In the genomic region with DNA sequence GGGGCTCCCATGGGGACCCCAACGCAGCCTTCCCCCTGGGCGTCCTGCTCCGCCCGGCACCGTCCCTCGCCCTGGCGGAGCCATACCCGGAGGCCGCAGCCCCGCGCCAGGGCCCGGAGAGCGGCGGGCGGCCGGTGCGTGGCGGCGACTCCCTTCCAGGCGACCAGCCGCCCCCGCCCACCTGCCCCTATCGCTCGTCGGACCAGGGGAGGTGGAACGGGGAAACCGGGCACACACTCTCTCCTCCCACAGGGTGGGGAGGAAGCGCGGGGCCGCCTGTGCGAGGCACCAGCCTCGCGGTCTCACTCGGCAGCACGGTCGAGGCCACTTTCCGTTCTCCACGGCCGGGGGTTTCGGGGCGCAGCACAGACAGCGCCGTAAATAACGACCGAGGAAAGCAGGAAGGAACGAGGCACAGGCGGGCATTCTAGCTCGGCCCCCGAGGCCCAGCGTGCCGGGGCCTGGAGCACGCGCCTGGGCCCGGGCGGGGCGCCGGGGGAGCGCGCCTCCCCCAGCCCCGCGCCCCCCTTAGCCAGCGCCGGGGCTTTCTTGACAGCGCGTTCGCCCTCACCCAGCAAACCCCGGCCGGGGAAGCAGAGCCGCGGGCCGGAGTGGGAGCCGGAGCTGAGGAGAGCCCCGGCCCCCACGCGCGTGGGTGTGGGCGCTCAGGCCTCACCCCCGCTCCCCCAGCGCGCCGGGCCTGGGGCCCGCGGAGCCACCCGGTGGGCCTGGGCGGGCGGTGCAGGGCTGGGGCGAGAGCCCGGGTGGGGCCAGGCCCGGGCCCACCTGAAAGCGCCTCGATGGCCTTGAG, we compare ENCODE assay signal across 8 cellular contexts. TPM values are rescaled to one million over a fixed set of nuclear protein-coding genes. Genes with fewer than 3 reads are reported as not detected.
A peak's percentile ranks its signal among the peaks of the same experiment; 100 is the strongest.
DNase-seq lines count a peak whose midpoint lies in the region; ATAC-seq and TF ChIP-seq lines count a peak whose summit lies in the region.

No MANE protein-coding gene starts in this region.

- no peak overlapping the region for H2BK15ac ChIP-seq in mesendoderm (replicated peaks; ENCODE audit: low read depth)

- peaks cover 52% of the 10 kb centered on the region for H3K4me1 Mint-ChIP-seq in chondrocyte (ENCODE audit: low read depth)

- DNase-seq in SJCRH30 (peak; percentile 67 to 74), chondrocyte (ENCODE audit: low spot score) (no peak), mesendoderm (peak; percentile 46), NCI-H2196 treated with DMSO at 0.1 percent for 48 hours (lab: John Stamatoyannopoulos, UW; ENCODE audit: unreplicated experiment) (no peak), MV-4-11 (lab: John Stamatoyannopoulos, UW) (no peak), NCI-H128 (lab: John Stamatoyannopoulos, UW; ENCODE audit: unreplicated experiment) (no peak)

- WGBS in mesendoderm (ENCODE audit: extremely low coverage, insufficient coverage, low lambda C conversion rate), result no CpG with 5 or more reads among the region's 91 CpGs

- peak overlapping the region; percentile 24 for H2AK5ac ChIP-seq in mesendoderm (ENCODE audit: low read length)

- H3K56ac ChIP-seq in mesendoderm (ENCODE audit: low read length), result peak overlapping the region; percentile 97

- ATAC-seq in GM19035 (IDR thresholded peaks at IDR 0.05; ENCODE audit: unreplicated experiment), result peak; percentile 13

- peak overlapping the region in 10 of 11 experiments; percentile 4 to 37 (median 28); a peak in 11 of 22 replicates for H3K9ac ChIP-seq in BLaER1 treated with 17β-estradiol and CSF1 and Interleukin-3, amounts not matched to agents 10 nM and 100 nM
- peak overlapping the region; percentile 97 for H3K9ac ChIP-seq in mesendoderm (ENCODE audit: low read length)

- H3K79me1 ChIP-seq in mesendoderm (ENCODE audit: low read length), result peaks cover 6% of the 10 kb centered on the region

- TF ChIP-seq CTCF in chondrocyte (IDR thresholded peaks at IDR 0.05), result peak; percentile 45

- no peaks in the 10 kb centered on the region for H3K9me3 Mint-ChIP-seq in chondrocyte (ENCODE audit: low read depth)

- H3K4me1 ChIP-seq in BLaER1 treated with 17β-estradiol and CSF1 and Interleukin-3, amounts not matched to agents 10 nM and 100 nM, result peaks cover 34 to 51% (median 38%) of the 10 kb centered on the region in 10 experiments
- peaks cover 14% of the 10 kb centered on the region; the same call in 1 of the 2 replicates for H3K4me1 ChIP-seq in SJCRH30
- H3K4me1 ChIP-seq in mesendoderm (ENCODE audit: control insufficient read depth, low read depth, low read length), result peaks cover 6% of the 10 kb centered on the region

- H4K5ac ChIP-seq in mesendoderm (ENCODE audit: low read length), result no peak overlapping the region

- H3K4me3 ChIP-seq in BLaER1 treated with 17β-estradiol and CSF1 and Interleukin-3, amounts not matched to agents 10 nM and 100 nM, result peak overlapping the region; percentile 23 to 64 (median 51); a peak in 19 of 20 replicates
- peak overlapping the region; percentile 87 for H3K4me3 ChIP-seq in SJCRH30
- H3K4me3 ChIP-seq in mesendoderm (ENCODE audit: low read length), result peak overlapping the region; percentile 82

- H3K4ac ChIP-seq in mesendoderm (ENCODE audit: low read depth, low read length), result peak overlapping the region; percentile 96

- H3K4me2 ChIP-seq in BLaER1 treated with 17β-estradiol and CSF1 and Interleukin-3, amounts not matched to agents 10 nM and 100 nM, result peak overlapping the region; percentile 71 to 96 (median 78)
- peak overlapping the region; percentile 85 for H3K4me2 ChIP-seq in mesendoderm (ENCODE audit: low read length)

- H3K27me3 ChIP-seq in BLaER1 treated with 17β-estradiol and CSF1 and Interleukin-3, amounts not matched to agents 10 nM and 100 nM, result peaks cover 100% of the 10 kb centered on the region in 11 experiments
- H3K27me3 ChIP-seq in SJCRH30, result no peaks in the 10 kb centered on the region
- no peaks in the 10 kb centered on the region for H3K27me3 ChIP-seq in mesendoderm (ENCODE audit: insufficient read depth, low read length, poor library complexity)

- peaks cover 0 to under 1% (median 0%) of the 10 kb centered on the region in 11 experiments; a peak in 2 of 22 replicates for H3K9me3 ChIP-seq in BLaER1 treated with 17β-estradiol and CSF1 and Interleukin-3, amounts not matched to agents 10 nM and 100 nM (replicated peaks in 1 of 11)
- no peaks in the 10 kb centered on the region for H3K9me3 ChIP-seq in SJCRH30 (replicated peaks)

- peak overlapping the region; percentile 94 for H3K4me3 Mint-ChIP-seq in chondrocyte (ENCODE audit: unreplicated experiment)

- peak overlapping the region; percentile 64 for H2BK5ac ChIP-seq in mesendoderm (ENCODE audit: low read length)

- H3K27me3 Mint-ChIP-seq in chondrocyte (ENCODE audit: low read depth), result no peaks in the 10 kb centered on the region

- peak overlapping the region; percentile 96 for H2BK120ac ChIP-seq in mesendoderm (ENCODE audit: low read depth, low read length)

- no peaks in the 10 kb centered on the region for H3K36me3 ChIP-seq in BLaER1 treated with 17β-estradiol and CSF1 and Interleukin-3, amounts not matched to agents 10 nM and 100 nM
- peaks cover 11% of the 10 kb centered on the region for H3K36me3 ChIP-seq in SJCRH30
- H3K36me3 ChIP-seq in mesendoderm (ENCODE audit: control insufficient read depth, insufficient read depth, low read length), result no peaks in the 10 kb centered on the region

- peaks cover 0 to 80% (median 60%) of the 10 kb centered on the region in 11 experiments; a peak in 19 of 22 replicates for H4K20me1 ChIP-seq in BLaER1 treated with 17β-estradiol and CSF1 and Interleukin-3, amounts not matched to agents 10 nM and 100 nM

- H3K27ac ChIP-seq in BLaER1 treated with 17β-estradiol and CSF1 and Interleukin-3, amounts not matched to agents 10 nM and 100 nM, result no peak overlapping the region
- H3K27ac ChIP-seq in SJCRH30 (peak overlapping the region; percentile 78), mesendoderm (ENCODE audit: low read depth, low read length) (peak overlapping the region; percentile 96)

- H3K23ac ChIP-seq in mesendoderm (ENCODE audit: low read length), result peak overlapping the region; percentile 97

- H3K18ac ChIP-seq in mesendoderm (ENCODE audit: low read length), result peak overlapping the region; percentile 100

- peak overlapping the region; percentile 99 for H3K27ac Mint-ChIP-seq in chondrocyte (ENCODE audit: unreplicated experiment)

- no peak overlapping the region for H4K8ac ChIP-seq in mesendoderm (ENCODE audit: low read depth, low read length)

- peaks cover 2% of the 10 kb centered on the region for H3K36me3 Mint-ChIP-seq in chondrocyte (ENCODE audit: low read depth)

- peaks cover 47% of the 10 kb centered on the region for H3K79me2 ChIP-seq in mesendoderm (ENCODE audit: control insufficient read depth, insufficient read depth, low read length)

RNA-seq across cellular contexts. Expression of gene IGF2BP3, which starts 0.9 kb away (rescaled TPM):
- total RNA-seq in SJCRH30 (2014; rRNA removed; shearing (Covaris generic)), result 105 and 120 TPM in 2 replicates
- total RNA-seq in chondrocyte, result 47.9 to 55.4 TPM (median 53.0 TPM) in 3 replicates
- polyA plus RNA-seq in mesendoderm (2013, experiment 1 of 2), result 53.9 TPM
- polyA plus RNA-seq in mesendoderm (2013, experiment 2 of 2), result 54.3 TPM

Comparison
In these comparisons a context has a peak if more than half of its experiments do, and no peak if none do; other contexts are left out.
1. H3K27ac ChIP-seq: peak in SJCRH30 (single experiment) and mesendoderm (single experiment); none in BLaER1 treated with 17β-estradiol and CSF1 and Interleukin-3, amounts not matched to agents 10 nM and 100 nM (0 of 11).
2. DNase-seq: peak in SJCRH30 (2 of 2) and mesendoderm (single experiment); none in chondrocyte (single experiment), NCI-H2196 treated with DMSO at 0.1 percent for 48 hours (single experiment), MV-4-11 (single experiment) and NCI-H128 (single experiment).
3. Peak in every context shown above with its lines, with median percentiles within 50 percentile points of each other: H3K4me3 ChIP-seq.